22 cellular contexts compared by ENCODE assay signal in the genomic region with DNA sequence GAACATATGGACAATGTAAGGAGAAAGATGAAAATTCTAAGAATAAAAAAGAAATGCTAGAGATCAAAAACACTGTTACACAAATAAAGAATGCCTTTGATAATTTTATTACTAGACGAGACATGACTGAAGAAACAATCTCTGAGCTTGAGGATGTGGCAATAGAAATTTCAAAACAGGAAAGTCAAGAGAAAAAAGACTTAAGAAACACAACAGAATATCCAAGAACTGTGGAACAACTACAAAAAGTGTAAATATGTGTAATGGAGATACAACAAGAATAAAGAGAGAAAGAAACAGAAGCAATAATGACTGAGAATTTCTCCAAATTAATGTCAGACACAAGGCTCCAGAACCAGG.
A peak's percentile ranks its signal among the peaks of the same experiment; 100 is the strongest.
DNase-seq lines count a peak whose midpoint lies in the region; ATAC-seq and TF ChIP-seq lines count a peak whose summit lies in the region.
"Had no signal": no experiment of that assay in that cellular context is flagged by ENCODE, and none has a peak within 500 bp of the region (broad histone marks: within the 10 kb centered on the region; RNA-seq: fewer than 3 reads in every experiment).

No MANE protein-coding gene starts in this region.

- intact Hi-C loops in sciatic nerve (cut with DNase I): no loop called here

- H4K20me1 ChIP-seq in BLaER1: peaks cover 19% of the 10 kb centered on the region; the same call in 1 of the 2 replicates
- H4K20me1 ChIP-seq in DND-41 (ENCODE audit: insufficient read depth, low read length): no peaks in the 10 kb centered on the region

- POLR2A ChIA-PET in WTC11 (lab: Charles Lee): no interaction called here

- CTCF ChIA-PET in WTC11 (lab: Charles Lee): no interaction called here

- DNase-seq in DND-41 (no peak), WTC11 (ENCODE audit: low spot score) (no peak), fibroblast of villous mesenchyme (ENCODE audit: low read depth) (peak; percentile 59), sciatic nerve (ENCODE audit: low spot score) (no peak), hippocampal formation (lab: John Stamatoyannopoulos, UW) (no peak)
- DNase-seq: activated CD4-positive, alpha-beta T cell treated with anti-CD3 and anti-CD28 coated beads, Interleukin-2, amount 10 ng/mL, durations not matched to agents 7 days and 5 days; activated CD8-positive, alpha-beta memory T cell treated with anti-CD3 and anti-CD28 coated beads, Interleukin-2, amount 50 U/mL, for 4 hours; activated gamma-delta T cell; amygdala; dermis blood vessel endothelial cell; islet precursor cell; NCI-H1048; NCI-H1930; NCI-H2227 treated with DMSO at 0.1 percent for 48 hours; NCI-H82; nephron progenitor cell; Right ventricle myocardium superior; substantia nigra had no signal

- peak overlapping the region; percentile 51; the same call in 1 of the 2 replicates for H3K27ac Mint-ChIP-seq in WTC11
- H3K27ac Mint-ChIP-seq: activated CD4-positive, alpha-beta T cell treated with anti-CD3 and anti-CD28 coated beads, Interleukin-2, amount 10 ng/mL, durations not matched to agents 7 days and 5 days had no signal

- peaks cover 10% of the 10 kb centered on the region for H3K9me3 ChIP-seq in BLaER1
- no peaks in the 10 kb centered on the region for H3K9me3 ChIP-seq in DND-41 (ENCODE audit: insufficient read depth, low read length, severe bottlenecking)

- H3K9me3 Mint-ChIP-seq in WTC11: peaks cover 8% of the 10 kb centered on the region
- H3K9me3 Mint-ChIP-seq: activated CD4-positive, alpha-beta T cell treated with anti-CD3 and anti-CD28 coated beads, Interleukin-2, amount 10 ng/mL, durations not matched to agents 7 days and 5 days had no signal

- peaks cover 28% of the 10 kb centered on the region for H3K36me3 ChIP-seq in BLaER1
- H3K36me3 ChIP-seq in DND-41 (ENCODE audit: insufficient read depth, low read length): peaks cover 19% of the 10 kb centered on the region; the same call in 1 of the 2 replicates

- 0 out of 2 replicates have a peak, but pooled peaks cover 5% of the 10 kb centered on the region for H3K36me3 Mint-ChIP-seq in WTC11

- H3K4me2 ChIP-seq in BLaER1 (peak overlapping the region; percentile 37), DND-41 (ENCODE audit: insufficient read depth, low read length) (no peak overlapping the region)
- H3K4me2 ChIP-seq: KMS-11 had no signal

- H3K4me1 ChIP-seq in BLaER1 (peaks cover 51% of the 10 kb centered on the region), DND-41 (ENCODE audit: insufficient read depth, low read length) (peaks cover 64% of the 10 kb centered on the region)

- no peaks in the 10 kb centered on the region for H3K27me3 Mint-ChIP-seq in WTC11 (ENCODE audit: low read depth)
- H3K27me3 Mint-ChIP-seq: activated CD4-positive, alpha-beta T cell treated with anti-CD3 and anti-CD28 coated beads, Interleukin-2, amount 10 ng/mL, durations not matched to agents 7 days and 5 days had no signal

- H3K9ac ChIP-seq in BLaER1: no peak overlapping the region
- no peak overlapping the region for H3K9ac ChIP-seq in DND-41 (ENCODE audit: low read depth, low read length)
- H3K9ac ChIP-seq: KMS-11 had no signal

- ATAC-seq in DND-41 (ENCODE audit: insufficient read depth, low read depth) (no peak), WTC11 (no peak), sciatic nerve (no peak), HG03039 (IDR thresholded peaks at IDR 0.05; ENCODE audit: unreplicated experiment) (no peak)

- no peak overlapping the region for H3K4me3 Mint-ChIP-seq in WTC11
- H3K4me3 Mint-ChIP-seq: activated CD4-positive, alpha-beta T cell treated with anti-CD3 and anti-CD28 coated beads, Interleukin-2, amount 10 ng/mL, durations not matched to agents 7 days and 5 days; nephron progenitor cell had no signal

- TF ChIP-seq CTCF in DND-41 (IDR thresholded peaks at IDR 0.05; ENCODE audit: borderline replicate concordance, extremely low read depth, low read length, poor library complexity, severe bottlenecking): no peak
- no peak for TF ChIP-seq CTCF in WTC11 (IDR thresholded peaks at IDR 0.05)
- TF ChIP-seq CTCF in fibroblast of villous mesenchyme (IDR thresholded peaks at IDR 0.05; ENCODE audit: insufficient read depth, low read depth, low read length): no peak

- H3K27me3 ChIP-seq in BLaER1 (no peaks in the 10 kb centered on the region), DND-41 (ENCODE audit: insufficient read depth, low read length, poor library complexity) (no peaks in the 10 kb centered on the region)

- H3K4me3 ChIP-seq in BLaER1 (no peak overlapping the region), DND-41 (ENCODE audit: low read depth in 1 of 2, low read length in 2 of 2) (no peak overlapping the region), fibroblast of villous mesenchyme (ENCODE audit: low read depth, low read length) (no peak overlapping the region)
- H3K4me3 ChIP-seq: GM12878 had no signal

- H3K79me2 ChIP-seq in DND-41 (ENCODE audit: insufficient read depth, low read length): peaks cover 86% of the 10 kb centered on the region

- no peak overlapping the region for H3K27ac ChIP-seq in BLaER1
- peak overlapping the region; percentile 50; the same call in 1 of the 2 replicates for H3K27ac ChIP-seq in DND-41 (ENCODE audit: low read length)
- H3K27ac ChIP-seq: KMS-11 had no signal

- H3K4me1 Mint-ChIP-seq in WTC11: no peaks in the 10 kb centered on the region

- H2AFZ ChIP-seq in DND-41 (ENCODE audit: low read depth, low read length): no peak overlapping the region

TF ChIP-seq in WTC11, 78 proteins besides CTCF, POLR2A, EP300 and RAD21 (continues in another document):
- TF ChIP-seq, protein P1, sequence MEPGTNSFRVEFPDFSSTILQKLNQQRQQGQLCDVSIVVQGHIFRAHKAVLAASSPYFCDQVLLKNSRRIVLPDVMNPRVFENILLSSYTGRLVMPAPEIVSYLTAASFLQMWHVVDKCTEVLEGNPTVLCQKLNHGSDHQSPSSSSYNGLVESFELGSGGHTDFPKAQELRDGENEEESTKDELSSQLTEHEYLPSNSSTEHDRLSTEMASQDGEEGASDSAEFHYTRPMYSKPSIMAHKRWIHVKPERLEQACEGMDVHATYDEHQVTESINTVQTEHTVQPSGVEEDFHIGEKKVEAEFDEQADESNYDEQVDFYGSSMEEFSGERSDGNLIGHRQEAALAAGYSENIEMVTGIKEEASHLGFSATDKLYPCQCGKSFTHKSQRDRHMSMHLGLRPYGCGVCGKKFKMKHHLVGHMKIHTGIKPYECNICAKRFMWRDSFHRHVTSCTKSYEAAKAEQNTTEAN (CRISPR knock-in tag; IDR thresholded peaks at IDR 0.05): no peak
- TF ChIP-seq ZNF416 (CRISPR knock-in tag; IDR thresholded peaks at IDR 0.05) (no peak), ZNF423 (CRISPR knock-in tag; IDR thresholded peaks at IDR 0.05) (no peak)
- TF ChIP-seq, protein P2, sequence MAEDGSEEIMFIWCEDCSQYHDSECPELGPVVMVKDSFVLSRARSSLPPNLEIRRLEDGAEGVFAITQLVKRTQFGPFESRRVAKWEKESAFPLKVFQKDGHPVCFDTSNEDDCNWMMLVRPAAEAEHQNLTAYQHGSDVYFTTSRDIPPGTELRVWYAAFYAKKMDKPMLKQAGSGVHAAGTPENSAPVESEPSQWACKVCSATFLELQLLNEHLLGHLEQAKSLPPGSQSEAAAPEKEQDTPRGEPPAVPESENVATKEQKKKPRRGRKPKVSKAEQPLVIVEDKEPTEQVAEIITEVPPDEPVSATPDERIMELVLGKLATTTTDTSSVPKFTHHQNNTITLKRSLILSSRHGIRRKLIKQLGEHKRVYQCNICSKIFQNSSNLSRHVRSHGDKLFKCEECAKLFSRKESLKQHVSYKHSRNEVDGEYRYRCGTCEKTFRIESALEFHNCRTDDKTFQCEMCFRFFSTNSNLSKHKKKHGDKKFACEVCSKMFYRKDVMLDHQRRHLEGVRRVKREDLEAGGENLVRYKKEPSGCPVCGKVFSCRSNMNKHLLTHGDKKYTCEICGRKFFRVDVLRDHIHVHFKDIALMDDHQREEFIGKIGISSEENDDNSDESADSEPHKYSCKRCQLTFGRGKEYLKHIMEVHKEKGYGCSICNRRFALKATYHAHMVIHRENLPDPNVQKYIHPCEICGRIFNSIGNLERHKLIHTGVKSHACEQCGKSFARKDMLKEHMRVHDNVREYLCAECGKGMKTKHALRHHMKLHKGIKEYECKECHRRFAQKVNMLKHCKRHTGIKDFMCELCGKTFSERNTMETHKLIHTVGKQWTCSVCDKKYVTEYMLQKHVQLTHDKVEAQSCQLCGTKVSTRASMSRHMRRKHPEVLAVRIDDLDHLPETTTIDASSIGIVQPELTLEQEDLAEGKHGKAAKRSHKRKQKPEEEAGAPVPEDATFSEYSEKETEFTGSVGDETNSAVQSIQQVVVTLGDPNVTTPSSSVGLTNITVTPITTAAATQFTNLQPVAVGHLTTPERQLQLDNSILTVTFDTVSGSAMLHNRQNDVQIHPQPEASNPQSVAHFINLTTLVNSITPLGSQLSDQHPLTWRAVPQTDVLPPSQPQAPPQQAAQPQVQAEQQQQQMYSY (CRISPR knock-in tag; IDR thresholded peaks at IDR 0.05): no peak
- TF ChIP-seq, protein P3, sequence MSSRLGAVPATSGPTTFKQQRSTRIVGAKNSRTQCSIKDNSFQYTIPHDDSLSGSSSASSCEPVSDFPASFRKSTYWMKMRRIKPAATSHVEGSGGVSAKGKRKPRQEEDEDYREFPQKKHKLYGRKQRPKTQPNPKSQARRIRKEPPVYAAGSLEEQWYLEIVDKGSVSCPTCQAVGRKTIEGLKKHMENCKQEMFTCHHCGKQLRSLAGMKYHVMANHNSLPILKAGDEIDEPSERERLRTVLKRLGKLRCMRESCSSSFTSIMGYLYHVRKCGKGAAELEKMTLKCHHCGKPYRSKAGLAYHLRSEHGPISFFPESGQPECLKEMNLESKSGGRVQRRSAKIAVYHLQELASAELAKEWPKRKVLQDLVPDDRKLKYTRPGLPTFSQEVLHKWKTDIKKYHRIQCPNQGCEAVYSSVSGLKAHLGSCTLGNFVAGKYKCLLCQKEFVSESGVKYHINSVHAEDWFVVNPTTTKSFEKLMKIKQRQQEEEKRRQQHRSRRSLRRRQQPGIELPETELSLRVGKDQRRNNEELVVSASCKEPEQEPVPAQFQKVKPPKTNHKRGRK (CRISPR knock-in tag; IDR thresholded peaks at IDR 0.05; ENCODE audit: borderline replicate concordance): no peak
- TF ChIP-seq, protein P4, sequence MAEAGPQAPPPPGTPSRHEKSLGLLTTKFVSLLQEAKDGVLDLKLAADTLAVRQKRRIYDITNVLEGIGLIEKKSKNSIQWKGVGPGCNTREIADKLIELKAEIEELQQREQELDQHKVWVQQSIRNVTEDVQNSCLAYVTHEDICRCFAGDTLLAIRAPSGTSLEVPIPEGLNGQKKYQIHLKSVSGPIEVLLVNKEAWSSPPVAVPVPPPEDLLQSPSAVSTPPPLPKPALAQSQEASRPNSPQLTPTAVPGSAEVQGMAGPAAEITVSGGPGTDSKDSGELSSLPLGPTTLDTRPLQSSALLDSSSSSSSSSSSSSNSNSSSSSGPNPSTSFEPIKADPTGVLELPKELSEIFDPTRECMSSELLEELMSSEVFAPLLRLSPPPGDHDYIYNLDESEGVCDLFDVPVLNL (CRISPR knock-in tag; IDR thresholded peaks at IDR 0.05; ENCODE audit: borderline replicate concordance, low read depth): no peak
